Comparison of ENCODE assay signal across 1 cellular context in genomic region chr14:90593254-90594040, GRCh38.
TF ChIP-seq lines count a peak whose summit lies in the region.

No MANE protein-coding gene starts in this region.

TF ChIP-seq in SK-N-SH, 30 proteins besides CTCF, POLR2A, EP300 and RAD21 (continued from another document):
- no peak for TF ChIP-seq MAX (IDR thresholded peaks at IDR 0.05; ENCODE audit: low read depth)
- TF ChIP-seq MEF2A (IDR thresholded peaks at IDR 0.05; ENCODE audit: borderline replicate concordance, low read depth): no peak
- TF ChIP-seq EZH2phosphoT487 (IDR thresholded peaks at IDR 0.05; ENCODE audit: borderline replicate concordance, low read depth): no peak
- no peak for TF ChIP-seq RXRA (IDR thresholded peaks at IDR 0.05; ENCODE audit: borderline replicate concordance, low read depth)
- no peak for TF ChIP-seq FOXJ3 (CRISPR knock-in tag; IDR thresholded peaks at IDR 0.05)
- no peak for TF ChIP-seq YY1 (IDR thresholded peaks at IDR 0.05; ENCODE audit: low read depth)
- TF ChIP-seq SMC3 (IDR thresholded peaks at IDR 0.05; ENCODE audit: low read depth, low read length): no peak
- TF ChIP-seq PBX3 (IDR thresholded peaks at IDR 0.05): no peak
